ENCODE assay signal across 9 cellular contexts in the genomic region with DNA sequence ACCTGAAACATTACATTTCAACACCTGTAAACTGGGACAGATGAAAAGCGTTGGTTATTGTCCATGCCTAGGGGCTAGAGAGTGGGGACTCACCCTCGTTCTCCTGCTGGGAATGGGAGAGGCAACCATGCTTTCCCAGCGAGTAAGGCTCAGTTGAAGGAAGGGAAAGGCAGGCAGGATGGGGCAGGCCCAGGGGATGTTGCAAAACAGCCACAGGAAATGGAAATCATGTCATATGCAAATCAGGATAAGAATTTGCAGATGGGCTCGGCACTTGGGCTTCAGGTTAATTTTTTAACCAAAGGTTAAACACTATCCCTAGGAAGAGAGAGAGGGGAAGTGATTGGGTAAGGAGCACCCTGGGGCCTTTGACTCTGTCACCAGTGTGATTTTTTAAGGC. TPM values are rescaled to one million over a fixed set of nuclear protein-coding genes. Genes with fewer than 3 reads are reported as not detected.
DNase-seq lines count a peak whose midpoint lies in the region; ATAC-seq and TF ChIP-seq lines count a peak whose summit lies in the region.
"Had no signal": no experiment of that assay in that cellular context is flagged by ENCODE, and none has a peak within 500 bp of the region (broad histone marks: within the 10 kb centered on the region; RNA-seq: fewer than 3 reads in every experiment).

No MANE protein-coding gene starts in this region.

- H3K27ac ChIP-seq in ovary (no peak overlapping the region), coronary artery (no peak overlapping the region)

- 64 to 67% (median 66%) methylated on average over 4 of the region's 4 CpGs for WGBS in ovary, 3 donors

- no peaks in the 10 kb centered on the region for H3K27me3 ChIP-seq in ovary

- H3K4me1 ChIP-seq in ovary (ENCODE audit: insufficient read depth) = no peaks in the 10 kb centered on the region

- DNase-seq in CD14-positive monocyte (ENCODE audit: low spot score) = peak; percentile 53
- peak; percentile 28 for DNase-seq in HuH-7.5 (ENCODE audit: low spot score)
- DNase-seq in NCI-H82 (lab: John Stamatoyannopoulos, UW) = no peak
- no peak for DNase-seq in superior temporal gyrus (ENCODE audit: extremely low spot score)
- no peak for DNase-seq in ovary
- DNase-seq in coronary artery (ENCODE audit: low spot score) = no peak
- DNase-seq: activated gamma-delta T cell treated with Interleukin-2 at 50 U/mL for 16 hours had no signal

- peak overlapping the region in 6 of 7 donors; percentile 9 to 83 (median 44) for H3K27ac Mint-ChIP-seq in CD14-positive monocyte

- H3K4me3 ChIP-seq in ovary (no peak overlapping the region), coronary artery (no peak overlapping the region)

- peak overlapping the region in 1 of 2 donors; percentile 59 for H3K4me3 Mint-ChIP-seq in CD14-positive monocyte

- peaks cover 0 to 18% (median 3%) of the 10 kb centered on the region in 7 donors for H3K9me3 Mint-ChIP-seq in CD14-positive monocyte

- peaks cover 4 to 9% (median 4%) of the 10 kb centered on the region in 3 donors for H3K27me3 Mint-ChIP-seq in CD14-positive monocyte (ENCODE audit: low read depth in 3 of 3)

- no peak for TF ChIP-seq EP300 in ovary (IDR thresholded peaks at IDR 0.05)

- peak; percentile 76 for ATAC-seq in GM19324 (IDR thresholded peaks at IDR 0.05; ENCODE audit: low FRiP score, unreplicated experiment)
- ATAC-seq in esophagus mucosa = peak; percentile 76

- H3K4me1 Mint-ChIP-seq in CD14-positive monocyte = peaks cover 15% of the 10 kb centered on the region

- no peaks in the 10 kb centered on the region for H3K9me3 ChIP-seq in ovary

- no peaks in the 10 kb centered on the region for H3K36me3 ChIP-seq in ovary

- intact Hi-C loops in CD14-positive monocyte (cut with micrococcal nuclease) = no loop called here
- intact Hi-C loops in ovary (cut with DNase I) = no loop called here

- no peak for TF ChIP-seq CTCF in CD14-positive monocyte (IDR thresholded peaks at IDR 0.05)
- TF ChIP-seq CTCF in ovary (IDR thresholded peaks at IDR 0.05) = no peak
- no peak for TF ChIP-seq CTCF in coronary artery (IDR thresholded peaks at IDR 0.05)

- H3K36me3 Mint-ChIP-seq in CD14-positive monocyte = no peaks in the 10 kb centered on the region

- TF ChIP-seq POLR2A in ovary (IDR thresholded peaks at IDR 0.05) = no peak

RNA-seq across cellular contexts. Expression of a gene that starts 14.5 kb away (rescaled TPM):
- polyA plus RNA-seq in CD14-positive monocyte (not detected), ovary (under 1 TPM in 1 of 2 donors, not detected in 1; 0.02 TPM)
- total RNA-seq in esophagus mucosa (18.1 TPM), ovary (under 1 TPM in 1 of 7 donors, not detected in 6; 0.11 TPM)

RNA-seq across cellular contexts. Expression of a gene that starts 59.0 kb away (rescaled TPM):
- not detected for polyA plus RNA-seq in CD14-positive monocyte
- 1.5 TPM for total RNA-seq in esophagus mucosa
- total RNA-seq in ovary = under 1 TPM in 2 of 7 donors, not detected in 5; 0.11 to 0.12 TPM
- polyA plus RNA-seq in ovary = not detected

Comparison
In these comparisons a context has a peak if more than half of its experiments do, and no peak if none do; other contexts are left out.
1. DNase-seq: peak in CD14-positive monocyte (single experiment) and HuH-7.5 (single experiment); none in NCI-H82 (single experiment), superior temporal gyrus (single experiment), ovary (0 of 5) and coronary artery (single experiment).
2. RNA of a gene that starts 14.5 kb away (total RNA-seq): 18.1 TPM in esophagus mucosa (single experiment); 0.11 TPM in ovary; every median in the first group is over 10 times any median in the second.